1 cellular context compared by ENCODE assay signal in the genomic region with DNA sequence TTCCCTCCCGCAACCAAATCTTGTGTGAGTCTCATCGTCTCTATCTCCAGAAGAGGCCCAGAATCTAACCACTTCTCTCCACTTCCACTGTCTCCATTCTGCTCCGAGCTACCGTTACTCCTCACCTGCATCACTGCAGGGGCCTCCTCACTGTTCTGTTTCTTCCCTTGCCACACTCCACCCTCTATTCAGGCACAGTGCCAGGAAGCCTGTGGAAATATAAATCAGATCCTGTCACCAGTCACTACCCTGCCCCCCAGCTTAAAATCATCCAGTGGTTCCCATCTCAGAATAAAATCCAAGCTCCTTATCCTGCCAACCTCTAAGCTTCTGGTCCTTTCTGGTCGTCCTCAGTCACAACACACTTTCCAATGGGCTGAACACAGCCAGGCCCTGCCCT.
TF ChIP-seq lines count a peak whose summit lies in the region.

No MANE protein-coding gene starts in this region.

TF ChIP-seq in HepG2, 621 proteins besides CTCF, POLR2A, EP300 and RAD21:
- TF ChIP-seq ZNF20 (CRISPR knock-in tag; IDR thresholded peaks at IDR 0.05) (no peak), ZSCAN20 (CRISPR knock-in tag; IDR thresholded peaks at IDR 0.05; ENCODE audit: borderline replicate concordance) (no peak), ZFP37 (CRISPR knock-in tag; IDR thresholded peaks at IDR 0.05; ENCODE audit: borderline replicate concordance) (no peak), ZNF883 (CRISPR knock-in tag; IDR thresholded peaks at IDR 0.05; ENCODE audit: not compliant biosample characterization) (no peak), ZBTB38 (CRISPR knock-in tag; IDR thresholded peaks at IDR 0.05) (no peak)
- TF ChIP-seq, protein P1, sequence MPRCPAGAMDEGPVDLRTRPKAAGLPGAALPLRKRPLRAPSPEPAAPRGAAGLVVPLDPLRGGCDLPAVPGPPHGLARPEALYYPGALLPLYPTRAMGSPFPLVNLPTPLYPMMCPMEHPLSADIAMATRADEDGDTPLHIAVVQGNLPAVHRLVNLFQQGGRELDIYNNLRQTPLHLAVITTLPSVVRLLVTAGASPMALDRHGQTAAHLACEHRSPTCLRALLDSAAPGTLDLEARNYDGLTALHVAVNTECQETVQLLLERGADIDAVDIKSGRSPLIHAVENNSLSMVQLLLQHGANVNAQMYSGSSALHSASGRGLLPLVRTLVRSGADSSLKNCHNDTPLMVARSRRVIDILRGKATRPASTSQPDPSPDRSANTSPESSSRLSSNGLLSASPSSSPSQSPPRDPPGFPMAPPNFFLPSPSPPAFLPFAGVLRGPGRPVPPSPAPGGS (CRISPR knock-in tag; IDR thresholded peaks at IDR 0.05) = no peak
- TF ChIP-seq, protein P2, sequence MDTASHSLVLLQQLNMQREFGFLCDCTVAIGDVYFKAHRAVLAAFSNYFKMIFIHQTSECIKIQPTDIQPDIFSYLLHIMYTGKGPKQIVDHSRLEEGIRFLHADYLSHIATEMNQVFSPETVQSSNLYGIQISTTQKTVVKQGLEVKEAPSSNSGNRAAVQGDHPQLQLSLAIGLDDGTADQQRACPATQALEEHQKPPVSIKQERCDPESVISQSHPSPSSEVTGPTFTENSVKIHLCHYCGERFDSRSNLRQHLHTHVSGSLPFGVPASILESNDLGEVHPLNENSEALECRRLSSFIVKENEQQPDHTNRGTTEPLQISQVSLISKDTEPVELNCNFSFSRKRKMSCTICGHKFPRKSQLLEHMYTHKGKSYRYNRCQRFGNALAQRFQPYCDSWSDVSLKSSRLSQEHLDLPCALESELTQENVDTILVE (CRISPR knock-in tag; IDR thresholded peaks at IDR 0.05) = no peak
TF ChIP-seq in HepG2: peak in this region for 0.
